ENCODE assay signal across 8 cellular contexts in the genomic region with DNA sequence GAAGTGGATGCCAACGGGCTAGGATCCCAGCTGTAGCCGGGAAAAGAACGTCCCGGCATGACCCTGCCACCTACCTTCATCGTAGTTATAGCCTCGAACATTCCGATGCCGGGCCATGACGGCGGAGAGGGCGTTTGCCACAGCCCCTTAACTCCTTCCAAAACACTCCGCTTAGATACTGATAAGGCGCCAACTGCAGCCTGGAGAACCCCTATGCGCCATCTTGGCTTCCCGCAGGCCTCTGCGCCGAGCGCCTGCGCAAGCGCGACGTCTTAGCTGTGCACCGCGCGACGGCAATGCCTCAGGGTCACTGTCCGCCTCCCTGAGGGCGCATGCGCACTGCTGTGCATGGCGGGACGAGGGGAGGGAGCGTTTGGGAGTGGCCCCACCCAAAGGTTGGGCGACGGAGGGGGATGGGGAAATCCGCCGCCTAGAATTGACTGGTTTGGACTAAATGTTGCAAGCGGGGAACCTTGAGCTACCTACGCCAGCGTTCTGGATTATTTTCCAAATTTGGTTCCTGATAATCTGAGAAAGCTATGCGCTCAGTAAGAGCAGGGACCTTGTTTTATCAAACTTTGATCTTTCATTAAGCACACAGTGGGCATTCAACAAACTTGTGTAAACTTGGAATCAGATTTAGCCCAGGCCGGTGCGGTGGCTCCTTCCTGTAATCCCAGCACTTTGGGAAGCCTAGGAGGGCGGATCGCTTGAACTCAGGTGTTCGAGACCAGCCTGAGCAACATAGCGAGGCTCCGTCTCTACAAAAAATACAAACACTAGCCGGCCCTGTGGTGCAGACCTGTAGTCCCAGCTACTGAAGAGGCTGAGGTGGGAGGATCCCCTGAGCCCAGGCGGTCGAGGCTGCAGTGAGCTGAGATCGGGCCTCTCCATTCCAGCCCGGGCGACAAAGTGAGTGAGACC. TPM values are rescaled to one million over a fixed set of nuclear protein-coding genes. Genes with fewer than 3 reads are reported as not detected.
DNase-seq lines count a peak whose midpoint lies in the region; ATAC-seq and TF ChIP-seq lines count a peak whose summit lies in the region.

A gene (minus strand): TSS at position 248 of the 924 bp plus-strand sequence. CDS start 131 bp downstream, at position 117.

- peaks cover 32% of the 10 kb centered on the region for H3K4me1 Mint-ChIP-seq in activated CD4-positive, alpha-beta T cell treated with anti-CD3 and anti-CD28 coated beads, Interleukin-2, amount 10 ng/mL, durations not matched to agents 24 days and 14 days

- TF ChIP-seq CTCF in BJ (IDR thresholded peaks at IDR 0.05; ENCODE audit: insufficient read depth, low read depth, low read length), result no peak
- TF ChIP-seq CTCF in colonic mucosa (IDR thresholded peaks at IDR 0.05), result no peak

- H3K27ac ChIP-seq in colonic mucosa, result peak within 1 kb of the TSS; percentile 68

- ATAC-seq in GM19324 (IDR thresholded peaks at IDR 0.05; ENCODE audit: low FRiP score, unreplicated experiment), result peak; percentile 99
- peak; percentile 97 for ATAC-seq in HG03469 (IDR thresholded peaks at IDR 0.05; ENCODE audit: unreplicated experiment)

- peak within 1 kb of the TSS; percentile 85 for H3K4me3 ChIP-seq in BJ (ENCODE audit: low read depth, low read length)
- H3K4me3 ChIP-seq in colonic mucosa, result peak within 1 kb of the TSS; percentile 77

- no peaks in the 10 kb centered on the region for H3K9me3 Mint-ChIP-seq in activated CD4-positive, alpha-beta T cell treated with anti-CD3 and anti-CD28 coated beads, Interleukin-2, amount 10 ng/mL, durations not matched to agents 24 days and 14 days

- peak within 1 kb of the TSS; percentile 92 for H3K4me3 Mint-ChIP-seq in activated CD4-positive, alpha-beta T cell treated with anti-CD3 and anti-CD28 coated beads, Interleukin-2, amount 10 ng/mL, durations not matched to agents 24 days and 14 days

- peak within 1 kb of the TSS; percentile 81 to 85 for H3K9ac ChIP-seq in colonic mucosa (ENCODE audit: low read depth in 2 of 2, low read length in 2 of 2)

- CTCF ChIA-PET in BJ (lab: Yijun Ruan, JAX), result interaction anchor here (1.2 to 1.6 kb wide), 2 partner anchors 9 to 16 kb away, joined by 3 to 4 read pairs; no protein-coding TSS in a partner anchor

- H3K27me3 ChIP-seq in BJ (ENCODE audit: control insufficient read depth, insufficient read depth, low read length), result no peaks in the 10 kb centered on the region
- H3K27me3 ChIP-seq in colonic mucosa, result no peaks in the 10 kb centered on the region

- H3K9me3 ChIP-seq in colonic mucosa, result no peaks in the 10 kb centered on the region

- H3K27me3 Mint-ChIP-seq in activated CD4-positive, alpha-beta T cell treated with anti-CD3 and anti-CD28 coated beads, Interleukin-2, amount 10 ng/mL, durations not matched to agents 24 days and 14 days, result no peaks in the 10 kb centered on the region

- H3K36me3 ChIP-seq in BJ (ENCODE audit: control insufficient read depth, insufficient read depth, low read length) (no peaks in the 10 kb centered on the region), colonic mucosa (no peaks in the 10 kb centered on the region)

- intact Hi-C loops in activated CD4-positive, alpha-beta T cell treated with anti-CD3 and anti-CD28 coated beads, Interleukin-2, amount 10 ng/mL, durations not matched to agents 24 days and 14 days (cut with micrococcal nuclease), result loop anchor here (1.0 to 2.0 kb wide), 7 partner anchors 25 to 129 kb away; no protein-coding TSS in a partner anchor
- intact Hi-C loops in colonic mucosa (cut with DNase I), result no loop called here

- peaks cover 13% of the 10 kb centered on the region for H3K36me3 Mint-ChIP-seq in activated CD4-positive, alpha-beta T cell treated with anti-CD3 and anti-CD28 coated beads, Interleukin-2, amount 10 ng/mL, durations not matched to agents 24 days and 14 days (ENCODE audit: low read depth)

- DNase-seq in BJ (ENCODE audit: low read depth) (peak; percentile 79), NCI-H526 treated with DMSO at 0.1 percent for 48 hours (lab: John Stamatoyannopoulos, UW) (peak; percentile 78), colonic mucosa (peak; percentile 98), kidney tubule cell (ENCODE audit: low spot score) (peak; percentile 98)
- DNase-seq in activated CD4-positive, alpha-beta T cell treated with anti-CD3 and anti-CD28 coated beads, Interleukin-2, amount 10 ng/mL, durations not matched to agents 24 days and 14 days, result peak; percentile 99
- DNase-seq in stimulated activated CD4-positive, alpha-beta T cell treated with anti-CD3 and anti-CD28 coated beads, Interleukin-1b, Interleukin-23, amount 100 ng/mL, for 24 hours (ENCODE audit: low read depth in 4 of 4, low spot score in 1 of 4), result peak; percentile 84 to 97 (median 91)

- H3K4me1 ChIP-seq in colonic mucosa, result peaks cover 8% of the 10 kb centered on the region

- peak within 1 kb of the TSS; percentile 94 for H3K27ac Mint-ChIP-seq in activated CD4-positive, alpha-beta T cell treated with anti-CD3 and anti-CD28 coated beads, Interleukin-2, amount 10 ng/mL, durations not matched to agents 24 days and 14 days

- POLR2A ChIA-PET in BJ (lab: Charles Lee), result no interaction called here

RNA-seq across cellular contexts. Expression of the gene that starts here (rescaled TPM):
- polyA plus RNA-seq in BJ (2011; rRNA removed), result 44.3 and 76.3 TPM in 2 replicates
- polyA minus RNA-seq in BJ (2011; rRNA and poly(A)+ RNA removed), result 46.2 and 49.9 TPM in 2 replicates
- total RNA-seq in activated CD4-positive, alpha-beta T cell treated with anti-CD3 and anti-CD28 coated beads, Interleukin-2, amount 10 ng/mL, durations not matched to agents 24 days and 14 days, result 94.4 and 104 TPM in 2 replicates
- 10 to 100 TPM; 58.1 to 59.7 TPM for total RNA-seq in colonic mucosa

Comparison
In these comparisons a context has a peak if more than half of its experiments do, and no peak if none do; other contexts are left out.
1. Peak in every context shown above with its lines: DNase-seq, ATAC-seq, H3K4me3 ChIP-seq and H3K27ac ChIP-seq.